In genomic region chr13:29956771-29957170, GRCh38 we compare ENCODE assay signal across 19 cellular contexts.
DNase-seq lines count a peak whose midpoint lies in the region; ATAC-seq and TF ChIP-seq lines count a peak whose summit lies in the region.
"Had no signal": no experiment of that assay in that cellular context is flagged by ENCODE, and none has a peak within 500 bp of the region (broad histone marks: within the 10 kb centered on the region; RNA-seq: fewer than 3 reads in every experiment).

No MANE protein-coding gene starts in this region.

- H4K91ac ChIP-seq in mesenchymal stem cell (ENCODE audit: low read length) = no peak overlapping the region

- POLR2A ChIA-PET in GM10248 (lab: Yijun Ruan, JAX) = interaction anchor here (0.7 kb wide), 1 partner anchor 509 kb away, joined by 8 read pairs; no protein-coding TSS in a partner anchor

- H2BK120ac ChIP-seq in mesenchymal stem cell (ENCODE audit: low read depth, low read length) = no peak overlapping the region

- H3K4me1 ChIP-seq in mesenchymal stem cell (ENCODE audit: control insufficient read depth, insufficient read depth, low read depth, low read length) = peaks cover under 1% of the 10 kb centered on the region
- H3K4me1 ChIP-seq: A549, colonic mucosa, right atrium auricular region, upper lobe of right lung had no signal

- no peak overlapping the region for H4K8ac ChIP-seq in mesenchymal stem cell (ENCODE audit: low read length)

- ATAC-seq in GM21360 (IDR thresholded peaks at IDR 0.05; ENCODE audit: unreplicated experiment) = no peak
- ATAC-seq: A549; HCT116; stimulated activated naive CD8-positive, alpha-beta T cell treated with anti-CD3 and anti-CD28 coated beads, Interleukin-15, amount 100 ng/mL, for 72 hours; upper lobe of right lung had no signal

- no peak overlapping the region for H2AFZ ChIP-seq in mesenchymal stem cell (ENCODE audit: low read depth, low read length)

- no peak for TF ChIP-seq CTCF in GM10248 (IDR thresholded peaks at IDR 0.05; ENCODE audit: control extremely low read depth, extremely low read depth, low read depth, missing control alignments)

- H2BK12ac ChIP-seq in mesenchymal stem cell (ENCODE audit: low read length in 2 of 2) = no peak overlapping the region

- H3K4me2 ChIP-seq in mesenchymal stem cell (ENCODE audit: low read length, poor library complexity, severe bottlenecking) = no peak overlapping the region
- H3K4me2 ChIP-seq: A549 had no signal

- CTCF ChIA-PET in GM10248 (lab: Yijun Ruan, JAX) = interaction anchor here (1.2 kb wide), 1 partner anchor 33 kb away, joined by 4 read pairs; no protein-coding TSS in a partner anchor

- no peak overlapping the region for H3K23ac ChIP-seq in mesenchymal stem cell (ENCODE audit: low read length in 2 of 2)

- H3K9me3 ChIP-seq in mesenchymal stem cell (ENCODE audit: control insufficient read depth, low read length) = no peaks in the 10 kb centered on the region
- H3K9me3 ChIP-seq: A549, colonic mucosa, right atrium auricular region, upper lobe of right lung had no signal

- H3K4ac ChIP-seq in mesenchymal stem cell (ENCODE audit: low read depth in 1 of 2, low read length in 2 of 2) = no peak overlapping the region

- peak overlapping the region in 1 of 2 experiments; percentile 22 for H3K4me3 ChIP-seq in mesenchymal stem cell (ENCODE audit: insufficient read depth in 1 of 2, low read depth in 1 of 2, low read length in 2 of 2)
- H3K4me3 ChIP-seq: A549, colonic mucosa, right atrium auricular region, upper lobe of right lung had no signal

- DNase-seq in NCI-H1092 treated with DMSO at 0.1 percent for 48 hours (lab: John Stamatoyannopoulos, UW) (peak; percentile 28), NCI-H1092 (lab: John Stamatoyannopoulos, UW) (no peak), KBM-7 (peak; percentile 41), NCI-H82 (lab: John Stamatoyannopoulos, UW) (peak; percentile 91), mesenchymal stem cell (no peak), putamen (ENCODE audit: low spot score) (no peak), GM10248 (ENCODE audit: extremely low spot score) (no peak)
- DNase-seq: activated CD4-positive, alpha-beta T cell treated with anti-CD3 and anti-CD28 coated beads, Interleukin-2, amount 10 ng/mL, durations not matched to agents 24 days and 14 days; activated naive CD4-positive, alpha-beta T cell treated with anti-CD3 and anti-CD28 coated beads, Interleukin-2, amount 50 U/mL, for 16 hours; activated T-cell treated with anti-CD3 and anti-CD28 coated beads, Interleukin-2, amount 50 U/mL, for 1 hour; colonic mucosa; midbrain; NCI-H1930; stimulated activated naive CD8-positive, alpha-beta T cell treated with anti-CD3 and anti-CD28 coated beads, Interleukin-15, amount 100 ng/mL, for 72 hours; upper lobe of right lung had no signal

- peak overlapping the region; percentile 28 for H3K9ac ChIP-seq in mesenchymal stem cell (ENCODE audit: low read length)

- H3K27ac ChIP-seq in mesenchymal stem cell (ENCODE audit: low read length, poor library complexity, severe bottlenecking) = no peak overlapping the region
- H3K27ac ChIP-seq: A549, colonic mucosa, right atrium auricular region, upper lobe of right lung had no signal

- H3K18ac ChIP-seq in mesenchymal stem cell (ENCODE audit: low read depth in 1 of 2, low read length in 2 of 2) = no peak overlapping the region

- 13% methylated on average over 2 of the region's 2 CpGs for WGBS in mesenchymal stem cell

- H3K36me3 ChIP-seq in mesenchymal stem cell (ENCODE audit: control insufficient read depth in 1 of 2, insufficient read depth in 2 of 2, low read depth in 1 of 2, low read length in 2 of 2) = no peaks in the 10 kb centered on the region
- H3K36me3 ChIP-seq: colonic mucosa, right atrium auricular region, upper lobe of right lung had no signal

- H2BK5ac ChIP-seq in mesenchymal stem cell (ENCODE audit: low read depth, low read length, poor library complexity, severe bottlenecking) = no peak overlapping the region

- H3K27me3 ChIP-seq in mesenchymal stem cell (ENCODE audit: control insufficient read depth in 1 of 2, insufficient read depth in 1 of 2, low read length in 2 of 2) = peaks cover 6 to 44% of the 10 kb centered on the region in 2 experiments
- H3K27me3 ChIP-seq: colonic mucosa, right atrium auricular region, upper lobe of right lung had no signal

- no peak overlapping the region for H2AK5ac ChIP-seq in mesenchymal stem cell (ENCODE audit: low read length, severe bottlenecking)

- H3K79me1 ChIP-seq in mesenchymal stem cell (replicated peaks; ENCODE audit: low read length, poor library complexity, severe bottlenecking) = no peaks in the 10 kb centered on the region

- no peak overlapping the region for H3K14ac ChIP-seq in mesenchymal stem cell (ENCODE audit: low read length in 2 of 2)

- in situ Hi-C loops in KBM-7 (cut with MboI; ENCODE audit: low pct_unique_long_range_greater_than_20kb, low sequenced_read_pairs) = no loop called here

- no peak overlapping the region for H2BK15ac ChIP-seq in mesenchymal stem cell (ENCODE audit: low read depth, poor library complexity, severe bottlenecking)

Comparison
In these comparisons a context has a peak if more than half of its experiments do, and no peak if none do; other contexts are left out.
1. DNase-seq: peak in NCI-H1092 treated with DMSO at 0.1 percent for 48 hours (single experiment), KBM-7 (single experiment) and NCI-H82 (single experiment); none in NCI-H1092 (single experiment), mesenchymal stem cell (single experiment), putamen (single experiment) and GM10248 (single experiment).